10 cellular contexts compared by ENCODE assay signal in the genomic region with DNA sequence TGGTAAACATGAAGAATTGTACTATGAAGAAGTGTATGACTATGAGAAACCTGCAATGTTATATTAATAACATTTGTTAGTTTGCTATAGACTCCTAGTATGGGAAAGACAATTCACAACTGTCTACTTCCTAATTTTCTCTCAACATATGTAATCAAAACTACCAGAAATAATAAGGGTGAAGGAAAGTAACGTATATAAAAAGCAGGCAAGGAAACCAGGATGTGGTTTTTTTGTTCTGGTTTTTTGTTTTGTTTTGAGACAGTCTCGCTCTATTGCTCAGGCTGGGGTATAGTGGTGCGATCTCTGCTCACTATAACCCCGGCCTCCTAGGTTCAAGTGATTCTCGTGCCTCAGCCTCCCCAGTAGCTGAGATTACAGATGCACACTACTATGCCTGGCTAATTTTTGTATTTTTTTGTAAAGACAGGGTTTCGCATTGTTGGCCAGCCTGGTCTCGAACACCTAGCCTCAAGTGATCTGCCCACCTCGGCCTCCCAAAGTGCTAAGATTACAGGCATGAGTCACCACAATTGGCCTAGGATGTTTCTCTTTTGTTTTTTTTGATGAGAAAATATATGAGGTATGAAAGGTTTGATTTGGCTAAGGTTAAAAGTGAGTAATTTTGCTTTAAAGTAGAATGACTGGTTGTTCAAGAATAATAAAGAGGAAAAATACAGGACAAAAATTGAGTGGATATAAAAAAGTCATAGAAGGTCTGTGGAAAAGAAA.
DNase-seq lines count a peak whose midpoint lies in the region; ATAC-seq and TF ChIP-seq lines count a peak whose summit lies in the region.
"Had no signal": no experiment of that assay in that cellular context is flagged by ENCODE, and none has a peak within 500 bp of the region (broad histone marks: within the 10 kb centered on the region; RNA-seq: fewer than 3 reads in every experiment).

No MANE protein-coding gene starts in this region.

- peak; percentile 22 for ATAC-seq in activated naive CD8-positive, alpha-beta T cell treated with anti-CD3 and anti-CD28 coated beads, Interleukin-2, amount 10 ng/mL, durations not matched to agents 7 days and 5 days (ENCODE audit: low read depth)
- ATAC-seq in activated naive CD8-positive, alpha-beta T cell treated with anti-CD3 and anti-CD28 coated beads, Interleukin-2, amount 50 U/mL, for 24 hours, result no peak
- ATAC-seq in GM21717 (IDR thresholded peaks at IDR 0.05; ENCODE audit: unreplicated experiment), result peak; percentile 72
- peak; percentile 75 for ATAC-seq in HG03575 (IDR thresholded peaks at IDR 0.05; ENCODE audit: extremely low read depth, insufficient number of reproducible peaks, low FRiP score, unreplicated experiment)
- no peak for ATAC-seq in GM21528 (IDR thresholded peaks at IDR 0.05; ENCODE audit: low FRiP score, unreplicated experiment)
- ATAC-seq in HG02678 (IDR thresholded peaks at IDR 0.05; ENCODE audit: unreplicated experiment), result no peak
- ATAC-seq in left lung, result no peak

- H3K27me3 Mint-ChIP-seq in activated naive CD8-positive, alpha-beta T cell treated with anti-CD3 and anti-CD28 coated beads, Interleukin-2, amount 10 ng/mL, durations not matched to agents 7 days and 5 days, result peaks cover 10% of the 10 kb centered on the region
- H3K27me3 Mint-ChIP-seq in activated naive CD8-positive, alpha-beta T cell treated with anti-CD3 and anti-CD28 coated beads, Interleukin-2, amount 50 U/mL, for 24 hours, result peaks cover 2% of the 10 kb centered on the region

- no peaks in the 10 kb centered on the region for H3K27me3 ChIP-seq in left lung

- H3K27ac Mint-ChIP-seq in activated naive CD8-positive, alpha-beta T cell treated with anti-CD3 and anti-CD28 coated beads, Interleukin-2, amount 10 ng/mL, durations not matched to agents 7 days and 5 days, result no peak overlapping the region
- H3K27ac Mint-ChIP-seq in activated naive CD8-positive, alpha-beta T cell treated with anti-CD3 and anti-CD28 coated beads, Interleukin-2, amount 50 U/mL, for 24 hours, result no peak overlapping the region
- H3K27ac Mint-ChIP-seq: activated naive CD8-positive, alpha-beta T cell treated with anti-CD3 and anti-CD28 coated beads for 36 hours had no signal

- H3K36me3 ChIP-seq in left lung, result no peaks in the 10 kb centered on the region

- H3K27ac ChIP-seq in left lung, result no peak overlapping the region

- H3K9me3 Mint-ChIP-seq in activated naive CD8-positive, alpha-beta T cell treated with anti-CD3 and anti-CD28 coated beads, Interleukin-2, amount 10 ng/mL, durations not matched to agents 7 days and 5 days, result no peaks in the 10 kb centered on the region
- H3K9me3 Mint-ChIP-seq in activated naive CD8-positive, alpha-beta T cell treated with anti-CD3 and anti-CD28 coated beads, Interleukin-2, amount 50 U/mL, for 24 hours, result no peaks in the 10 kb centered on the region
- H3K9me3 Mint-ChIP-seq: activated naive CD8-positive, alpha-beta T cell treated with anti-CD3 and anti-CD28 coated beads for 36 hours had no signal

- H3K36me3 Mint-ChIP-seq in activated naive CD8-positive, alpha-beta T cell treated with anti-CD3 and anti-CD28 coated beads, Interleukin-2, amount 10 ng/mL, durations not matched to agents 7 days and 5 days, result no peaks in the 10 kb centered on the region
- H3K36me3 Mint-ChIP-seq in activated naive CD8-positive, alpha-beta T cell treated with anti-CD3 and anti-CD28 coated beads, Interleukin-2, amount 50 U/mL, for 24 hours (ENCODE audit: low read depth), result no peaks in the 10 kb centered on the region
- H3K36me3 Mint-ChIP-seq: activated naive CD8-positive, alpha-beta T cell treated with anti-CD3 and anti-CD28 coated beads for 36 hours had no signal

- no peaks in the 10 kb centered on the region for H3K9me3 ChIP-seq in left lung

- H3K4me3 Mint-ChIP-seq in activated naive CD8-positive, alpha-beta T cell treated with anti-CD3 and anti-CD28 coated beads, Interleukin-2, amount 10 ng/mL, durations not matched to agents 7 days and 5 days, result no peak overlapping the region
- H3K4me3 Mint-ChIP-seq in activated naive CD8-positive, alpha-beta T cell treated with anti-CD3 and anti-CD28 coated beads, Interleukin-2, amount 50 U/mL, for 24 hours, result no peak overlapping the region
- H3K4me3 Mint-ChIP-seq: activated naive CD8-positive, alpha-beta T cell treated with anti-CD3 and anti-CD28 coated beads for 36 hours had no signal

- intact Hi-C loops in left lung (cut with DNase I), result no loop called here

- peaks cover 3% of the 10 kb centered on the region for H3K4me1 Mint-ChIP-seq in activated naive CD8-positive, alpha-beta T cell treated with anti-CD3 and anti-CD28 coated beads, Interleukin-2, amount 10 ng/mL, durations not matched to agents 7 days and 5 days
- peaks cover 1% of the 10 kb centered on the region for H3K4me1 Mint-ChIP-seq in activated naive CD8-positive, alpha-beta T cell treated with anti-CD3 and anti-CD28 coated beads, Interleukin-2, amount 50 U/mL, for 24 hours

- no peaks in the 10 kb centered on the region for H3K4me1 ChIP-seq in left lung

- POLR2A ChIA-PET in activated naive CD8-positive, alpha-beta T cell treated with anti-CD3 and anti-CD28 coated beads, Interleukin-2, amount 10 ng/mL, durations not matched to agents 7 days and 5 days (lab: Charles Lee), result no interaction called here

- TF ChIP-seq CTCF in left lung (IDR thresholded peaks at IDR 0.05), result no peak

- H3K4me3 ChIP-seq in left lung, result no peak overlapping the region

- no peak for DNase-seq in activated naive CD8-positive, alpha-beta T cell treated with anti-CD3 and anti-CD28 coated beads, Interleukin-2, amount 10 ng/mL, durations not matched to agents 7 days and 5 days
- DNase-seq in activated naive CD8-positive, alpha-beta T cell treated with anti-CD3 and anti-CD28 coated beads, Interleukin-2, amount 50 U/mL, for 24 hours, result no peak
- DNase-seq in pons (ENCODE audit: low spot score), result peak; percentile 11
- DNase-seq in left lung, result no peak
- DNase-seq: activated CD8-positive, alpha-beta memory T cell treated with anti-CD3 and anti-CD28 coated beads, Interleukin-2, amount 50 U/mL, for 4 hours; activated naive CD8-positive, alpha-beta T cell treated with anti-CD3 and anti-CD28 coated beads for 36 hours had no signal

Comparison
In these comparisons a context has a peak if more than half of its experiments do, and no peak if none do; other contexts are left out.
1. ATAC-seq: peak in activated naive CD8-positive, alpha-beta T cell treated with anti-CD3 and anti-CD28 coated beads, Interleukin-2, amount 10 ng/mL, durations not matched to agents 7 days and 5 days (single experiment), GM21717 (single experiment) and HG03575 (single experiment); none in activated naive CD8-positive, alpha-beta T cell treated with anti-CD3 and anti-CD28 coated beads, Interleukin-2, amount 50 U/mL, for 24 hours (single experiment), GM21528 (single experiment), HG02678 (single experiment) and left lung (single experiment).